Comparison of ENCODE assay signal across 9 cellular contexts in the genomic region with DNA sequence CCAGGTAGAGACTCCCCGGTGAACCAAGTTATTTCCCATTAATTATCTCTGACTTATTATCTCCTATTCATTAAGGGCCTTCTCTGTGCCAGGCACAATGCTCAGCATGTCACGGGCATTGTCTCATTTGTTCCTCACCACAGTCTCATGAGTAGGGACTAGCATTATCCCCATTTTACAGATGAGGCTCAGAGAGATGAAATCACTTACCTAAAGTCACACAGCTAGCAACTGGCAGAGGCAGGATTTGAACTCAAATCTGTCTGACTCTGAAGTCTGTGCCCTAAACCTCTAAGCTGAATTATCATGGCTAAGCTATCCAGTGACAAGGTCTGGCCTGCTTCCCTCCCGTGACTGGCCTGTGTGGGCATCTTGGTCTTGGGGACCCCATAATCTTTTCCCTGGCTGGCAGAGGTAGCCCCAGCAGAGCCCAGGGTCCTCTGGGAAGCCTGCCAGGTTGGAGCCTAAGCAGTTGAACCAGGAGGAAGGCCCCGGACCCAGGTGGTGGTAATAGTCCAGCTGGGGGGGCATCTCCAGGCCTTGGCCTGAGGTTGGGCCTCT. TPM values are rescaled to one million over a fixed set of nuclear protein-coding genes. Genes with fewer than 3 reads are reported as not detected.
DNase-seq lines count a peak whose midpoint lies in the region; ATAC-seq and TF ChIP-seq lines count a peak whose summit lies in the region.
"Had no signal": no experiment of that assay in that cellular context is flagged by ENCODE, and none has a peak within 500 bp of the region (broad histone marks: within the 10 kb centered on the region; RNA-seq: fewer than 3 reads in every experiment).

No MANE protein-coding gene starts in this region.

- H3K27me3 Mint-ChIP-seq in chondrocyte (ENCODE audit: low read depth), result no peaks in the 10 kb centered on the region
- no peaks in the 10 kb centered on the region for H3K27me3 Mint-ChIP-seq in naive thymus-derived CD8-positive, alpha-beta T cell

- no peaks in the 10 kb centered on the region for H3K9me3 Mint-ChIP-seq in chondrocyte (ENCODE audit: low read depth)
- no peaks in the 10 kb centered on the region for H3K9me3 Mint-ChIP-seq in naive thymus-derived CD8-positive, alpha-beta T cell

- ATAC-seq in naive thymus-derived CD8-positive, alpha-beta T cell, result no peak
- ATAC-seq in HG03045 (IDR thresholded peaks at IDR 0.05; ENCODE audit: unreplicated experiment), result no peak

- peak overlapping the region; percentile 89 for H3K27ac Mint-ChIP-seq in chondrocyte (ENCODE audit: unreplicated experiment)
- H3K27ac Mint-ChIP-seq in naive thymus-derived CD8-positive, alpha-beta T cell, result peak overlapping the region; percentile 92 to 99 (median 98)

- POLR2A ChIA-PET in AG04449 (lab: Yijun Ruan, JAX), result interaction anchor here (0.6 to 2.1 kb wide), 7 partner anchors 9 to 146 kb away, joined by 3 to 11 read pairs (median 3); a partner anchor contains a TSS
- POLR2A ChIA-PET in naive thymus-derived CD8-positive, alpha-beta T cell (lab: Charles Lee), result interaction anchor here (0.6 to 6.1 kb wide), 17 partner anchors 9 to 1316 kb away, joined by 3 to 173 read pairs (median 6); a partner anchor contains a TSS

- H3K36me3 Mint-ChIP-seq in chondrocyte (ENCODE audit: low read depth), result peaks cover 4% of the 10 kb centered on the region
- peaks cover 0 to 20% (median 6%) of the 10 kb centered on the region in 3 donors for H3K36me3 Mint-ChIP-seq in naive thymus-derived CD8-positive, alpha-beta T cell

- DNase-seq in AG04449 (ENCODE audit: low read depth, low spot score) (no peak), LHCN-M2 (ENCODE audit: low read depth) (peak; percentile 22), chondrocyte (ENCODE audit: low spot score) (no peak), NCI-H2227 (lab: John Stamatoyannopoulos, UW; ENCODE audit: unreplicated experiment) (no peak), erythroblast (lab: John Stamatoyannopoulos, UW) (no peak)
- no peak for DNase-seq in naive thymus-derived CD8-positive, alpha-beta T cell
- no peak for DNase-seq in activated effector memory CD4-positive, alpha-beta T cell treated with Interleukin-2 at 50 U/mL for 16 hours
- DNase-seq: NCI-H526 had no signal

- peaks cover 69% of the 10 kb centered on the region for H3K4me1 Mint-ChIP-seq in chondrocyte (ENCODE audit: low read depth)
- peaks cover 50 to 75% (median 72%) of the 10 kb centered on the region in 4 donors for H3K4me1 Mint-ChIP-seq in naive thymus-derived CD8-positive, alpha-beta T cell

- TF ChIP-seq CTCF in AG04449 (IDR thresholded peaks at IDR 0.05; ENCODE audit: insufficient read depth, low read length, missing control alignments), result no peak
- no peak for TF ChIP-seq CTCF in chondrocyte (IDR thresholded peaks at IDR 0.05)

- CTCF ChIA-PET in AG04449 (lab: Yijun Ruan, JAX), result interaction anchor here (0.8 to 4.6 kb wide), 20 partner anchors 8 to 140 kb away, joined by 3 to 39 read pairs (median 4); a partner anchor contains a TSS

- no peak for TF ChIP-seq POLR2A in erythroblast (IDR thresholded peaks at IDR 0.05; ENCODE audit: low read length)

- H3K4me3 Mint-ChIP-seq in chondrocyte (ENCODE audit: unreplicated experiment), result peak overlapping the region; percentile 70
- peak overlapping the region; percentile 76 to 95 (median 90) for H3K4me3 Mint-ChIP-seq in naive thymus-derived CD8-positive, alpha-beta T cell

- peak overlapping the region; percentile 56 for H3K4me3 ChIP-seq in AG04449 (ENCODE audit: low read depth, low read length)

RNA-seq across cellular contexts. Expression of a gene that starts 4.5 kb away (rescaled TPM):
- total RNA-seq in LHCN-M2 (2014; rRNA removed) (252 and 271 TPM in 2 replicates), chondrocyte (159 to 177 TPM (median 173 TPM) in 3 replicates)
- polyA plus RNA-seq in LHCN-M2 (2012), result 146 TPM
- total RNA-seq in naive thymus-derived CD8-positive, alpha-beta T cell, result 100 to 1,000 TPM; 266 to 275 TPM
- 10 to 100 TPM; 13.3 to 67.1 (median 20.1) TPM for polyA plus RNA-seq in naive thymus-derived CD8-positive, alpha-beta T cell

RNA-seq across cellular contexts. Expression of a gene that starts 11.2 kb away (rescaled TPM):
- total RNA-seq in LHCN-M2 (2014; rRNA removed) (129 and 134 TPM in 2 replicates), chondrocyte (67.7 to 74.5 TPM (median 69.7 TPM) in 3 replicates)
- polyA plus RNA-seq in LHCN-M2 (2012), result 125 TPM
- 10 to 100 TPM; 44.6 to 53.7 TPM for total RNA-seq in naive thymus-derived CD8-positive, alpha-beta T cell
- 100 to 1,000 TPM in 2 of 3 donors, 10 to 100 TPM in 1; 99.9 to 115 (median 110) TPM for polyA plus RNA-seq in naive thymus-derived CD8-positive, alpha-beta T cell

RNA-seq across cellular contexts. Expression of a gene that starts 35.4 kb away (rescaled TPM):
- 0.11 and 0.26 TPM in 2 replicates for total RNA-seq in LHCN-M2 (2014; rRNA removed)
- polyA plus RNA-seq in LHCN-M2 (2012), result 0.79 TPM
- 10.8 to 18.1 TPM (median 17.4 TPM) in 3 replicates for total RNA-seq in chondrocyte
- under 1 TPM; 0.22 to 0.31 TPM for total RNA-seq in naive thymus-derived CD8-positive, alpha-beta T cell
- under 1 TPM; 0.07 to 0.22 (median 0.15) TPM for polyA plus RNA-seq in naive thymus-derived CD8-positive, alpha-beta T cell
